ENCODE assay signal across 1 cellular context in genomic region chr2:48715956-48716355, GRCh38.
A peak's percentile ranks its signal among the peaks of the same experiment; 100 is the strongest.
TF ChIP-seq lines count a peak whose summit lies in the region.

No MANE protein-coding gene starts in this region.

TF ChIP-seq in HEK293, 187 proteins besides CTCF, POLR2A, EP300 and RAD21 (continued from another document):
- TF ChIP-seq, protein P1, sequence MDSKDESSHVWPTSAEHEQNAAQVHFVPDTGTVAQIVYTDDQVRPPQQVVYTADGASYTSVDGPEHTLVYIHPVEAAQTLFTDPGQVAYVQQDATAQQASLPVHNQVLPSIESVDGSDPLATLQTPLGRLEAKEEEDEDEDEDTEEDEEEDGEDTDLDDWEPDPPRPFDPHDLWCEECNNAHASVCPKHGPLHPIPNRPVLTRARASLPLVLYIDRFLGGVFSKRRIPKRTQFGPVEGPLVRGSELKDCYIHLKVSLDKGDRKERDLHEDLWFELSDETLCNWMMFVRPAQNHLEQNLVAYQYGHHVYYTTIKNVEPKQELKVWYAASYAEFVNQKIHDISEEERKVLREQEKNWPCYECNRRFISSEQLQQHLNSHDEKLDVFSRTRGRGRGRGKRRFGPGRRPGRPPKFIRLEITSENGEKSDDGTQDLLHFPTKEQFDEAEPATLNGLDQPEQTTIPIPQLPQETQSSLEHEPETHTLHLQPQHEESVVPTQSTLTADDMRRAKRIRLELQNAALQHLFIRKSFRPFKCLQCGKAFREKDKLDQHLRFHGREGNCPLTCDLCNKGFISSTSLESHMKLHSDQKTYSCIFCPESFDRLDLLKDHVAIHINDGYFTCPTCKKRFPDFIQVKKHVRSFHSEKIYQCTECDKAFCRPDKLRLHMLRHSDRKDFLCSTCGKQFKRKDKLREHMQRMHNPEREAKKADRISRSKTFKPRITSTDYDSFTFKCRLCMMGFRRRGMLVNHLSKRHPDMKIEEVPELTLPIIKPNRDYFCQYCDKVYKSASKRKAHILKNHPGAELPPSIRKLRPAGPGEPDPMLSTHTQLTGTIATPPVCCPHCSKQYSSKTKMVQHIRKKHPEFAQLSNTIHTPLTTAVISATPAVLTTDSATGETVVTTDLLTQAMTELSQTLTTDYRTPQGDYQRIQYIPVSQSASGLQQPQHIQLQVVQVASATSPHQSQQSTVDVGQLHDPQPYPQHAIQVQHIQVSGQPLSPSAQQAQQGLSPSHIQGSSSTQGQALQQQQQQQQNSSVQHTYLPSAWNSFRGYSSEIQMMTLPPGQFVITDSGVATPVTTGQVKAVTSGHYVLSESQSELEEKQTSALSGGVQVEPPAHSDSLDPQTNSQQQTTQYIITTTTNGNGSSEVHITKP (tag by site-specific recombination; IDR thresholded peaks at IDR 0.05): peak; percentile 34
- TF ChIP-seq ZNF660 (tag by site-specific recombination; IDR thresholded peaks at IDR 0.05) (0 out of 2 replicates have a peak, but pooled peaks have one; percentile 17), HOXC10 (CRISPR knock-in tag; IDR thresholded peaks at IDR 0.05) (no peak), ZNF169 (tag by site-specific recombination; IDR thresholded peaks at IDR 0.05) (no peak), ZNF2 (tag by site-specific recombination; IDR thresholded peaks at IDR 0.05) (no peak), ZNF391 (tag by site-specific recombination; IDR thresholded peaks at IDR 0.05; ENCODE audit: borderline replicate concordance, low read depth) (no peak), ZNF155 (tag by site-specific recombination; IDR thresholded peaks at IDR 0.05) (no peak), ZNF184 (tag by site-specific recombination; IDR thresholded peaks at IDR 0.05) (no peak), ZNF221 (tag by site-specific recombination; IDR thresholded peaks at IDR 0.05; ENCODE audit: borderline replicate concordance) (no peak)
